Comparison of ENCODE assay signal across 20 cellular contexts in genomic region chrX:35622021-35622420, GRCh38.
"Had no signal": no experiment of that assay in that cellular context is flagged by ENCODE, and none has a peak within 500 bp of the region (broad histone marks: within the 10 kb centered on the region; RNA-seq: fewer than 3 reads in every experiment).

No MANE protein-coding gene starts in this region.

- H3K27ac ChIP-seq: dorsolateral prefrontal cortex, gastrocnemius medialis, left lung, neural progenitor cell, parathyroid adenoma, prostate gland, sigmoid colon, stomach, thyroid gland, vagina had no signal

- H3K27me3 ChIP-seq: gastrocnemius medialis, left lung, neural progenitor cell, sigmoid colon, stomach, thyroid gland, vagina had no signal

- H3K4me3 ChIP-seq: dorsolateral prefrontal cortex, gastrocnemius medialis, left lung, neural progenitor cell, prostate gland, sigmoid colon, stomach, thyroid gland, vagina had no signal

- H3K36me3 ChIP-seq: gastrocnemius medialis, left lung, neural progenitor cell, prostate gland, sigmoid colon, stomach, thyroid gland, vagina had no signal

- ATAC-seq: gastrocnemius medialis; left lung; naive thymus-derived CD4-positive, alpha-beta T cell; right cardiac atrium; stimulated activated effector memory CD8-positive, alpha-beta T cell treated with anti-CD3 and anti-CD28 coated beads, Interleukin-12 subunit alpha, Interleukin-12 subunit beta, amount 100 ng/mL, for 72 hours had no signal

- H3K4me2 ChIP-seq: neural progenitor cell had no signal

- H3K4me1 ChIP-seq: gastrocnemius medialis, left lung, neural progenitor cell, parathyroid adenoma, prostate gland, sigmoid colon, stomach, thyroid gland, vagina had no signal

- H3K9me3 ChIP-seq: gastrocnemius medialis, left lung, prostate gland, sigmoid colon, thyroid gland, vagina had no signal

- H3K9ac ChIP-seq: neural progenitor cell, parathyroid adenoma had no signal

- H3K79me2 ChIP-seq: parathyroid adenoma had no signal

- DNase-seq: dorsolateral prefrontal cortex; effector CD4-positive, alpha-beta T cell; foreskin fibroblast; gastrocnemius medialis; head of caudate nucleus; left lung; midbrain; naive thymus-derived CD4-positive, alpha-beta T cell; right cardiac atrium; sigmoid colon; stimulated activated CD4-positive, alpha-beta T cell treated with anti-CD3 and anti-CD28 coated beads, Interleukin-2, amount 100 ng/mL, for 24 hours; stimulated activated CD4-positive, alpha-beta T cell treated with anti-CD3 and anti-CD28 coated beads, Interleukin-4, amount 100 ng/mL, for 24 hours; stimulated activated naive CD4-positive, alpha-beta T cell treated with Interleukin-2 at 50 U/mL for 16 hours; stomach; thyroid gland had no signal

- H2AFZ ChIP-seq: neural progenitor cell, parathyroid adenoma had no signal
